20 cellular contexts compared by ENCODE assay signal in genomic region chr3:38541800-38542199, GRCh38. TPM values are rescaled to one million over a fixed set of nuclear protein-coding genes. Genes with fewer than 3 reads are reported as not detected.
A peak's percentile ranks its signal among the peaks of the same experiment; 100 is the strongest.
DNase-seq lines count a peak whose midpoint lies in the region; ATAC-seq and TF ChIP-seq lines count a peak whose summit lies in the region.
"Had no signal": no experiment of that assay in that cellular context is flagged by ENCODE, and none has a peak within 500 bp of the region (broad histone marks: within the 10 kb centered on the region; RNA-seq: fewer than 3 reads in every experiment).

No MANE protein-coding gene starts in this region.

- TF ChIP-seq CTCF in SK-N-SH (IDR thresholded peaks at IDR 0.05) (no peak), cardiac fibroblast (IDR thresholded peaks at IDR 0.05; ENCODE audit: low read depth, low read length) (no peak)

- peak; percentile 47 for DNase-seq in SK-N-SH
- peak; percentile 44 to 56 for DNase-seq in cardiac fibroblast (ENCODE audit: low read depth in 2 of 2)
- DNase-seq in right cardiac atrium, result peak; percentile 61 to 74 (median 69)
- peak; percentile 13 for DNase-seq in stromal cell of bone marrow (ENCODE audit: low read depth)
- no peak for DNase-seq in activated CD4-positive, alpha-beta memory T cell treated with anti-CD3 and anti-CD28 coated beads for 36 hours
- no peak for DNase-seq in KG1 (lab: John Stamatoyannopoulos, UW)
- DNase-seq: ACHN; activated CD4-positive, alpha-beta T cell treated with anti-CD3 and anti-CD28 coated beads for 1 hour; aorta; CD8-positive, alpha-beta T cell; DND-41; H7; naive thymus-derived CD8-positive, alpha-beta T cell; NCI-H1092; NCI-H2171; stimulated activated naive CD8-positive, alpha-beta T cell treated with anti-CD3 and anti-CD28 coated beads, Interleukin-15, amount 100 ng/mL, for 72 hours; T-helper 17 cell had no signal

- H3K4me3 Mint-ChIP-seq in activated CD4-positive, alpha-beta memory T cell treated with anti-CD3 and anti-CD28 coated beads for 36 hours, result no peak overlapping the region
- H3K4me3 Mint-ChIP-seq: CD8-positive, alpha-beta T cell; naive thymus-derived CD8-positive, alpha-beta T cell; stimulated activated naive CD8-positive, alpha-beta T cell treated with anti-CD3 and anti-CD28 coated beads, Interleukin-15, amount 100 ng/mL, for 72 hours; T-helper 17 cell had no signal

- CTCF ChIA-PET in SK-N-SH (lab: Yijun Ruan, JAX), result interaction anchor here (0.6 to 1.9 kb wide), 5 partner anchors 20 to 419 kb away, joined by 3 to 7 read pairs (median 4); no protein-coding TSS in a partner anchor
- CTCF ChIA-PET in activated CD4-positive, alpha-beta memory T cell treated with anti-CD3 and anti-CD28 coated beads for 36 hours (lab: Charles Lee), result interaction anchor here (0.9 kb wide), 1 partner anchor 20 kb away, joined by 3 read pairs; no protein-coding TSS in a partner anchor

- H3K27ac Mint-ChIP-seq in activated CD4-positive, alpha-beta memory T cell treated with anti-CD3 and anti-CD28 coated beads for 36 hours, result no peak overlapping the region
- H3K27ac Mint-ChIP-seq: CD8-positive, alpha-beta T cell; T-helper 17 cell had no signal

- intact Hi-C loops in right cardiac atrium (cut with DNase I), result no loop called here
- intact Hi-C loops in activated CD4-positive, alpha-beta memory T cell treated with anti-CD3 and anti-CD28 coated beads for 36 hours (cut with micrococcal nuclease), result no loop called here

- H3K36me3 Mint-ChIP-seq in activated CD4-positive, alpha-beta memory T cell treated with anti-CD3 and anti-CD28 coated beads for 36 hours, result peaks cover under 1% of the 10 kb centered on the region
- H3K36me3 Mint-ChIP-seq: CD8-positive, alpha-beta T cell had no signal

- H3K27me3 ChIP-seq in SK-N-SH (ENCODE audit: insufficient read depth) (no peaks in the 10 kb centered on the region), right cardiac atrium (ENCODE audit: control insufficient read depth, insufficient read depth) (no peaks in the 10 kb centered on the region)
- H3K27me3 ChIP-seq: upper lobe of left lung had no signal

- no peaks in the 10 kb centered on the region for H3K79me2 ChIP-seq in SK-N-SH (ENCODE audit: insufficient read depth)

- no peak overlapping the region for H3K9ac ChIP-seq in SK-N-SH

- no peaks in the 10 kb centered on the region for H3K9me2 ChIP-seq in SK-N-SH

- no peak overlapping the region for H3K27ac ChIP-seq in SK-N-SH (ENCODE audit: low read depth in 2 of 2, low read length in 1 of 2)
- H3K27ac ChIP-seq in right cardiac atrium (ENCODE audit: low read length), result peak overlapping the region; percentile 89
- H3K27ac ChIP-seq: upper lobe of left lung had no signal

- no peak overlapping the region for H3K4me2 ChIP-seq in SK-N-SH

- 84% methylated on average over 9 of the region's 9 CpGs for WGBS in SK-N-SH (ENCODE audit: low lambda C conversion rate)
- WGBS in right cardiac atrium, result 37% methylated on average over 9 of the region's 9 CpGs

- H3F3A ChIP-seq in SK-N-SH (replicated peaks; ENCODE audit: insufficient read depth), result no peaks in the 10 kb centered on the region

- no peak for TF ChIP-seq EP300 in SK-N-SH (IDR thresholded peaks at IDR 0.05; ENCODE audit: borderline replicate concordance in 1 of 2, low read depth in 1 of 2, low read length in 1 of 2)

- H3K27me3 Mint-ChIP-seq in activated CD4-positive, alpha-beta memory T cell treated with anti-CD3 and anti-CD28 coated beads for 36 hours, result no peaks in the 10 kb centered on the region
- H3K27me3 Mint-ChIP-seq: naive thymus-derived CD8-positive, alpha-beta T cell; T-helper 17 cell had no signal

- H3K9me3 Mint-ChIP-seq in activated CD4-positive, alpha-beta memory T cell treated with anti-CD3 and anti-CD28 coated beads for 36 hours, result no peaks in the 10 kb centered on the region
- H3K9me3 Mint-ChIP-seq: CD8-positive, alpha-beta T cell; naive thymus-derived CD8-positive, alpha-beta T cell; stimulated activated naive CD8-positive, alpha-beta T cell treated with anti-CD3 and anti-CD28 coated beads, Interleukin-15, amount 100 ng/mL, for 72 hours had no signal

- H4K20me1 ChIP-seq in SK-N-SH (ENCODE audit: insufficient read depth), result no peaks in the 10 kb centered on the region

- no peak overlapping the region for H2AFZ ChIP-seq in SK-N-SH (ENCODE audit: low read depth)

- H3K9me3 ChIP-seq in SK-N-SH (no peaks in the 10 kb centered on the region), right cardiac atrium (ENCODE audit: control insufficient read depth, low read length) (no peaks in the 10 kb centered on the region)
- H3K9me3 ChIP-seq: upper lobe of left lung had no signal

- TF ChIP-seq RAD21 in SK-N-SH (IDR thresholded peaks at IDR 0.05; ENCODE audit: low read length), result no peak

- no peak; the same call in 2 of the 3 replicates for ATAC-seq in SK-N-SH treated with all-trans-retinoic acid at 6 μM for 48 hours
- ATAC-seq in right cardiac atrium, result peak; percentile 17 to 69
- ATAC-seq in HG03354 (IDR thresholded peaks at IDR 0.05; ENCODE audit: poor library complexity, severe bottlenecking, unreplicated experiment), result no peak
- ATAC-seq: CD8-positive, alpha-beta T cell; naive thymus-derived CD8-positive, alpha-beta T cell; stimulated activated naive CD8-positive, alpha-beta T cell treated with anti-CD3 and anti-CD28 coated beads, Interleukin-15, amount 100 ng/mL, for 72 hours; T-helper 17 cell had no signal

- no peaks in the 10 kb centered on the region for H3K4me1 Mint-ChIP-seq in activated CD4-positive, alpha-beta memory T cell treated with anti-CD3 and anti-CD28 coated beads for 36 hours (ENCODE audit: low read depth)
- H3K4me1 Mint-ChIP-seq: stimulated activated naive CD8-positive, alpha-beta T cell treated with anti-CD3 and anti-CD28 coated beads, Interleukin-15, amount 100 ng/mL, for 72 hours had no signal

- POLR2A ChIA-PET in SK-N-SH (lab: Yijun Ruan, JAX), result no interaction called here
- POLR2A ChIA-PET in activated CD4-positive, alpha-beta memory T cell treated with anti-CD3 and anti-CD28 coated beads for 36 hours (lab: Charles Lee), result no interaction called here

- H3K4me1 ChIP-seq in SK-N-SH (ENCODE audit: control insufficient read depth in 1 of 2, insufficient read depth in 2 of 2, low read depth in 1 of 2, low read length in 1 of 2), result peaks cover 0 to 22% of the 10 kb centered on the region in 2 experiments; a peak in 1 of 4 replicates
- peaks cover 13% of the 10 kb centered on the region for H3K4me1 ChIP-seq in right cardiac atrium (ENCODE audit: control insufficient read depth, insufficient read depth, low read length)
- H3K4me1 ChIP-seq: upper lobe of left lung had no signal

- H3K36me3 ChIP-seq in SK-N-SH (replicated peaks in 1 of 2; ENCODE audit: control insufficient read depth in 1 of 2, insufficient read depth in 2 of 2, low read length in 1 of 2), result no peaks in the 10 kb centered on the region
- H3K36me3 ChIP-seq: upper lobe of left lung had no signal

- H3K4me3 ChIP-seq in SK-N-SH (ENCODE audit: low read depth in 2 of 2, low read length in 1 of 2) (no peak overlapping the region), cardiac fibroblast (replicated peaks in 1 of 2; ENCODE audit: low read depth in 2 of 2, low read length in 2 of 2) (no peak overlapping the region), right cardiac atrium (ENCODE audit: low read length) (no peak overlapping the region)
- H3K4me3 ChIP-seq: upper lobe of left lung had no signal

TF ChIP-seq in SK-N-SH, 30 proteins besides CTCF, POLR2A, EP300 and RAD21 (continues in another document):
- TF ChIP-seq TAF1 (IDR thresholded peaks at IDR 0.05; ENCODE audit: borderline replicate concordance, low read depth, low read length), result no peak
- TF ChIP-seq RCOR1 (IDR thresholded peaks at IDR 0.05; ENCODE audit: low read length), result no peak
- no peak for TF ChIP-seq USF1 (IDR thresholded peaks at IDR 0.05; ENCODE audit: borderline replicate concordance, low read depth)
- no peak for TF ChIP-seq SIN3A (IDR thresholded peaks at IDR 0.05; ENCODE audit: borderline replicate concordance, low read depth, low read length)

TF ChIP-seq in SK-N-SH treated with all-trans-retinoic acid at 6 μM for 48 hours, 23 proteins besides CTCF, POLR2A, EP300 and RAD21 (continues in another document):
- TF ChIP-seq ZNF70 (CRISPR knock-in tag; IDR thresholded peaks at IDR 0.05), result no peak
- TF ChIP-seq, protein P1, sequence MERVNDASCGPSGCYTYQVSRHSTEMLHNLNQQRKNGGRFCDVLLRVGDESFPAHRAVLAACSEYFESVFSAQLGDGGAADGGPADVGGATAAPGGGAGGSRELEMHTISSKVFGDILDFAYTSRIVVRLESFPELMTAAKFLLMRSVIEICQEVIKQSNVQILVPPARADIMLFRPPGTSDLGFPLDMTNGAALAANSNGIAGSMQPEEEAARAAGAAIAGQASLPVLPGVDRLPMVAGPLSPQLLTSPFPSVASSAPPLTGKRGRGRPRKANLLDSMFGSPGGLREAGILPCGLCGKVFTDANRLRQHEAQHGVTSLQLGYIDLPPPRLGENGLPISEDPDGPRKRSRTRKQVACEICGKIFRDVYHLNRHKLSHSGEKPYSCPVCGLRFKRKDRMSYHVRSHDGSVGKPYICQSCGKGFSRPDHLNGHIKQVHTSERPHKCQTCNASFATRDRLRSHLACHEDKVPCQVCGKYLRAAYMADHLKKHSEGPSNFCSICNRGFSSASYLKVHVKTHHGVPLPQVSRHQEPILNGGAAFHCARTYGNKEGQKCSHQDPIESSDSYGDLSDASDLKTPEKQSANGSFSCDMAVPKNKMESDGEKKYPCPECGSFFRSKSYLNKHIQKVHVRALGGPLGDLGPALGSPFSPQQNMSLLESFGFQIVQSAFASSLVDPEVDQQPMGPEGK (CRISPR knock-in tag; IDR thresholded peaks at IDR 0.05; ENCODE audit: borderline replicate concordance), result no peak
- TF ChIP-seq OSR1 (CRISPR knock-in tag; IDR thresholded peaks at IDR 0.05), result no peak
- no peak for TF ChIP-seq ZFP3 (CRISPR knock-in tag; IDR thresholded peaks at IDR 0.05)
- no peak for TF ChIP-seq ZC3H10 (CRISPR knock-in tag; IDR thresholded peaks at IDR 0.05)
- TF ChIP-seq CSDC2 (CRISPR knock-in tag; IDR thresholded peaks at IDR 0.05), result no peak
- no peak for TF ChIP-seq RARB (CRISPR knock-in tag; IDR thresholded peaks at IDR 0.05)

RNA-seq across cellular contexts. Expression of gene EXOG, which starts 45.7 kb away (rescaled TPM):
- polyA plus RNA-seq in SK-N-SH (2012; rRNA removed), result 6.2 and 8.8 TPM in 2 replicates
- polyA plus RNA-seq in SK-N-SH (2012; cell fraction: cytosol; rRNA removed), result 4.9 and 5.0 TPM in 2 replicates
- polyA plus RNA-seq in SK-N-SH (2012; cell fraction: nucleus; rRNA removed), result 19.3 and 31.0 TPM in 2 replicates
- 10 to 100 TPM; 19.4 to 27.7 (median 24.6) TPM for total RNA-seq in right cardiac atrium
- polyA plus RNA-seq in right cardiac atrium, result 22.4 TPM
- total RNA-seq in activated CD4-positive, alpha-beta memory T cell treated with anti-CD3 and anti-CD28 coated beads for 36 hours, result 10 to 100 TPM; 11.7 to 13.0 TPM

Comparison
In these comparisons a context has a peak if more than half of its experiments do, and no peak if none do; other contexts are left out.
1. DNase-seq: peak in SK-N-SH (single experiment), cardiac fibroblast (2 of 2), right cardiac atrium (3 of 3) and stromal cell of bone marrow (single experiment); none in activated CD4-positive, alpha-beta memory T cell treated with anti-CD3 and anti-CD28 coated beads for 36 hours (single experiment) and KG1 (single experiment).
2. ATAC-seq: peak in right cardiac atrium (2 of 2); none in SK-N-SH treated with all-trans-retinoic acid at 6 μM for 48 hours (single experiment) and HG03354 (single experiment).